ENCODE assay signal across 19 cellular contexts in genomic region chr4:3871881-3872833, GRCh38.
DNase-seq lines count a peak whose midpoint lies in the region; ATAC-seq, FAIRE-seq and TF ChIP-seq lines count a peak whose summit lies in the region.
"Had no signal": no experiment of that assay in that cellular context is flagged by ENCODE, and none has a peak within 500 bp of the region (broad histone marks: within the 10 kb centered on the region; RNA-seq: fewer than 3 reads in every experiment).

No MANE protein-coding gene starts in this region.

- peaks cover 38% of the 10 kb centered on the region for H3K27me3 Mint-ChIP-seq in CD8-positive, alpha-beta T cell (ENCODE audit: low read depth)
- H3K27me3 Mint-ChIP-seq in neural progenitor cell (ENCODE audit: insufficient read depth, low read depth), result peaks cover 53% of the 10 kb centered on the region
- H3K27me3 Mint-ChIP-seq in naive thymus-derived CD4-positive, alpha-beta T cell, result peaks cover 36 to 52% (median 41%) of the 10 kb centered on the region in 5 donors

- DNase-seq in CD8-positive, alpha-beta T cell, result no peak
- DNase-seq in Jurkat, Clone E6-1 (ENCODE audit: low read depth, low spot score), result no peak
- DNase-seq in endothelial cell of umbilical vein (ENCODE audit: low read depth, low spot score), result no peak
- no peak for DNase-seq in neural progenitor cell (ENCODE audit: low spot score)
- no peak for DNase-seq in naive thymus-derived CD4-positive, alpha-beta T cell
- no peak for DNase-seq in putamen (ENCODE audit: low spot score)
- DNase-seq: activated CD8-positive, alpha-beta memory T cell treated with anti-CD3 and anti-CD28 coated beads for 24 hours; DMS79; effector memory CD4-positive, alpha-beta T cell; KBM-7; NCI-H1436 treated with DMSO at 0.1 percent for 48 hours; NCI-H510A; PC-3 had no signal

- no peaks in the 10 kb centered on the region for H3F3A ChIP-seq in neural progenitor cell (ENCODE audit: low read depth)

- H3K4me3 ChIP-seq in CD8-positive, alpha-beta T cell (ENCODE audit: low read depth, low read length), result no peak overlapping the region
- H3K4me3 ChIP-seq in Jurkat, Clone E6-1 (ENCODE audit: low read length), result peak overlapping the region; percentile 49
- H3K4me3 ChIP-seq in endothelial cell of umbilical vein (replicated peaks in 1 of 3; ENCODE audit: insufficient read depth in 1 of 3, low read depth in 1 of 3, low read length in 3 of 3) (no peak overlapping the region), neural progenitor cell (peak overlapping the region; percentile 52)
- H3K4me3 ChIP-seq in naive thymus-derived CD4-positive, alpha-beta T cell (ENCODE audit: low read length), result no peak overlapping the region
- H3K4me3 ChIP-seq: skin epidermis had no signal

- no peaks in the 10 kb centered on the region for H3K9me3 ChIP-seq in CD8-positive, alpha-beta T cell (ENCODE audit: low read length)
- H3K9me3 ChIP-seq in endothelial cell of umbilical vein (replicated peaks; ENCODE audit: control insufficient read depth, insufficient read depth, low read length) (no peaks in the 10 kb centered on the region), neural progenitor cell (ENCODE audit: low read depth) (no peaks in the 10 kb centered on the region)
- H3K9me3 ChIP-seq in naive thymus-derived CD4-positive, alpha-beta T cell (ENCODE audit: control insufficient read depth in 2 of 3, low read length in 3 of 3), result no peaks in the 10 kb centered on the region

- no peaks in the 10 kb centered on the region for H3K36me3 Mint-ChIP-seq in CD8-positive, alpha-beta T cell
- no peaks in the 10 kb centered on the region for H3K36me3 Mint-ChIP-seq in neural progenitor cell
- peaks cover 0 to 5% (median under 1%) of the 10 kb centered on the region in 5 donors for H3K36me3 Mint-ChIP-seq in naive thymus-derived CD4-positive, alpha-beta T cell

- peaks cover 2% of the 10 kb centered on the region for H3K9me3 Mint-ChIP-seq in CD8-positive, alpha-beta T cell
- peaks cover 12% of the 10 kb centered on the region for H3K9me3 Mint-ChIP-seq in neural progenitor cell
- peaks cover 0 to 4% (median 0%) of the 10 kb centered on the region in 11 donors for H3K9me3 Mint-ChIP-seq in naive thymus-derived CD4-positive, alpha-beta T cell
- H3K9me3 Mint-ChIP-seq: memory B cell; stimulated activated naive CD8-positive, alpha-beta T cell treated with anti-CD3 and anti-CD28 coated beads, Interleukin-15, Interleukin-2, amounts not matched to agents 100 ng/mL and 50 ng/mL, for 24 hours had no signal

- H2AFZ ChIP-seq in endothelial cell of umbilical vein (ENCODE audit: low read depth, low read length) (no peak overlapping the region), neural progenitor cell (replicated peaks) (no peak overlapping the region)

- CTCF ChIA-PET in CD8-positive, alpha-beta T cell (lab: Charles Lee), result interaction anchor here (1.0 kb wide), 1 partner anchor 8 kb away, joined by 3 read pairs; no protein-coding TSS in a partner anchor
- CTCF ChIA-PET in endothelial cell of umbilical vein (lab: Charles Lee), result interaction anchor here (2.5 kb wide), 1 partner anchor 9 kb away, joined by 9 read pairs; no protein-coding TSS in a partner anchor
- CTCF ChIA-PET in naive thymus-derived CD4-positive, alpha-beta T cell (lab: Charles Lee), result no interaction called here

- peaks cover 5% of the 10 kb centered on the region for H3K4me1 Mint-ChIP-seq in CD8-positive, alpha-beta T cell (ENCODE audit: low read depth)
- peaks cover 8% of the 10 kb centered on the region for H3K4me1 Mint-ChIP-seq in neural progenitor cell
- peaks cover 0 to 10% (median 8%) of the 10 kb centered on the region in 7 donors for H3K4me1 Mint-ChIP-seq in naive thymus-derived CD4-positive, alpha-beta T cell

- POLR2A ChIA-PET in CD8-positive, alpha-beta T cell (lab: Charles Lee), result no interaction called here
- POLR2A ChIA-PET in endothelial cell of umbilical vein (lab: Charles Lee), result no interaction called here
- POLR2A ChIA-PET in naive thymus-derived CD4-positive, alpha-beta T cell (lab: Charles Lee), result no interaction called here

- intact Hi-C loops in CD8-positive, alpha-beta T cell (cut with DNase I, micrococcal nuclease), result no loop called here
- intact Hi-C loops in endothelial cell of umbilical vein (cut with micrococcal nuclease), result no loop called here
- intact Hi-C loops in naive thymus-derived CD4-positive, alpha-beta T cell (cut with micrococcal nuclease), result no loop called here

- TF ChIP-seq POLR2A in endothelial cell of umbilical vein (IDR thresholded peaks at IDR 0.05; ENCODE audit: low read depth, low read length), result no peak

- peaks cover 15% of the 10 kb centered on the region for H3K27me3 ChIP-seq in CD8-positive, alpha-beta T cell (ENCODE audit: insufficient read depth, low read length)
- H3K27me3 ChIP-seq in endothelial cell of umbilical vein (ENCODE audit: control insufficient read depth in 2 of 2, insufficient read depth in 2 of 2, low read length in 2 of 2), result peaks cover 10 to 12% of the 10 kb centered on the region in 2 experiments
- H3K27me3 ChIP-seq in neural progenitor cell, result peaks cover 83% of the 10 kb centered on the region
- peaks cover 0 to 5% of the 10 kb centered on the region in 2 donors for H3K27me3 ChIP-seq in naive thymus-derived CD4-positive, alpha-beta T cell (ENCODE audit: control insufficient read depth in 2 of 2, insufficient read depth in 2 of 2, low read length in 2 of 2)

- H3K4me3 Mint-ChIP-seq in CD8-positive, alpha-beta T cell, result peak overlapping the region; percentile 15
- H3K4me3 Mint-ChIP-seq in neural progenitor cell, result no peak overlapping the region
- peak overlapping the region in 2 of 10 donors; percentile 11 to 80 for H3K4me3 Mint-ChIP-seq in naive thymus-derived CD4-positive, alpha-beta T cell
- H3K4me3 Mint-ChIP-seq: stimulated activated naive CD8-positive, alpha-beta T cell treated with anti-CD3 and anti-CD28 coated beads, Interleukin-15, Interleukin-2, amounts not matched to agents 100 ng/mL and 50 ng/mL, for 24 hours had no signal

- dilution Hi-C loops in endothelial cell of umbilical vein (cut with MboI; ENCODE audit: extremely low pct_ligation_motif_present, low sequenced_read_pairs), result no loop called here

- H3K4me1 ChIP-seq in CD8-positive, alpha-beta T cell (ENCODE audit: insufficient read depth, low read length), result peaks cover 3% of the 10 kb centered on the region
- no peaks in the 10 kb centered on the region for H3K4me1 ChIP-seq in endothelial cell of umbilical vein (ENCODE audit: control insufficient read depth, extremely low read depth, insufficient read depth, low read length)
- peaks cover 13% of the 10 kb centered on the region for H3K4me1 ChIP-seq in neural progenitor cell
- H3K4me1 ChIP-seq in naive thymus-derived CD4-positive, alpha-beta T cell (ENCODE audit: control insufficient read depth in 2 of 2, insufficient read depth in 2 of 2, low read length in 2 of 2), result no peaks in the 10 kb centered on the region

- H3K9ac ChIP-seq in endothelial cell of umbilical vein (replicated peaks; ENCODE audit: extremely low read depth, insufficient read depth, low read length) (no peak overlapping the region), neural progenitor cell (no peak overlapping the region)

- H3K27ac Mint-ChIP-seq in CD8-positive, alpha-beta T cell, result no peak overlapping the region
- H3K27ac Mint-ChIP-seq in neural progenitor cell, result no peak overlapping the region
- no peak overlapping the region for H3K27ac Mint-ChIP-seq in naive thymus-derived CD4-positive, alpha-beta T cell
- H3K27ac Mint-ChIP-seq: memory B cell; stimulated activated naive CD8-positive, alpha-beta T cell treated with anti-CD3 and anti-CD28 coated beads, Interleukin-15, Interleukin-2, amounts not matched to agents 100 ng/mL and 50 ng/mL, for 24 hours had no signal

- no peak overlapping the region for H3K27ac ChIP-seq in CD8-positive, alpha-beta T cell (ENCODE audit: low read depth, low read length)
- no peak overlapping the region for H3K27ac ChIP-seq in endothelial cell of umbilical vein (ENCODE audit: insufficient read depth, low read depth, low read length)
- no peak overlapping the region for H3K27ac ChIP-seq in neural progenitor cell
- H3K27ac ChIP-seq in naive thymus-derived CD4-positive, alpha-beta T cell (ENCODE audit: low read depth, low read length), result no peak overlapping the region
- H3K27ac ChIP-seq: skin epidermis had no signal

- no peaks in the 10 kb centered on the region for H3K79me2 ChIP-seq in endothelial cell of umbilical vein (ENCODE audit: control insufficient read depth, insufficient read depth, low read length)
- no peaks in the 10 kb centered on the region for H3K79me2 ChIP-seq in neural progenitor cell (ENCODE audit: low read depth)

- no peak for TF ChIP-seq CTCF in CD8-positive, alpha-beta T cell (IDR thresholded peaks at IDR 0.05)
- TF ChIP-seq CTCF in endothelial cell of umbilical vein (IDR thresholded peaks at IDR 0.05; ENCODE audit: extremely low read depth in 1 of 2, insufficient read depth in 1 of 2, low read depth in 1 of 2, low read length in 2 of 2) (no peak), neural progenitor cell (IDR thresholded peaks at IDR 0.05) (no peak)

- ATAC-seq in CD8-positive, alpha-beta T cell, result no peak
- no peak for ATAC-seq in naive thymus-derived CD4-positive, alpha-beta T cell
- ATAC-seq in GM18519 (IDR thresholded peaks at IDR 0.05; ENCODE audit: low FRiP score, unreplicated experiment), result no peak
- no peak for ATAC-seq in GM21528 (IDR thresholded peaks at IDR 0.05; ENCODE audit: low FRiP score, unreplicated experiment)
- ATAC-seq: PC-3 had no signal

- no peaks in the 10 kb centered on the region for H3K36me3 ChIP-seq in CD8-positive, alpha-beta T cell (ENCODE audit: insufficient read depth, low read length)
- H3K36me3 ChIP-seq in endothelial cell of umbilical vein (ENCODE audit: control insufficient read depth in 2 of 2, extremely low read depth in 1 of 2, insufficient read depth in 2 of 2, low read length in 2 of 2) (no peaks in the 10 kb centered on the region), neural progenitor cell (no peaks in the 10 kb centered on the region)
- no peaks in the 10 kb centered on the region for H3K36me3 ChIP-seq in naive thymus-derived CD4-positive, alpha-beta T cell (ENCODE audit: control insufficient read depth in 2 of 3, insufficient read depth in 3 of 3, low read length in 3 of 3)

- H3K4me2 ChIP-seq in endothelial cell of umbilical vein (ENCODE audit: insufficient read depth, low read length), result no peak overlapping the region
- H3K4me2 ChIP-seq in neural progenitor cell, result peak overlapping the region; percentile 80

- no peaks in the 10 kb centered on the region for H3K9me1 ChIP-seq in endothelial cell of umbilical vein (replicated peaks; ENCODE audit: control insufficient read depth, extremely low read depth, insufficient read depth, low read length)

- no TSS peak for BruUV-seq in endothelial cell of umbilical vein (replicated peaks; lab: Mats Ljungman, UMichigan)

- H4K20me1 ChIP-seq in endothelial cell of umbilical vein (replicated peaks; ENCODE audit: control insufficient read depth, extremely low read depth, insufficient read depth, low read length), result no peaks in the 10 kb centered on the region
- peaks cover 6% of the 10 kb centered on the region for H4K20me1 ChIP-seq in neural progenitor cell (ENCODE audit: low read depth)

- no peak for FAIRE-seq in endothelial cell of umbilical vein (lab: Jason Lieb, UNC)
- FAIRE-seq: H54 had no signal

TF ChIP-seq in endothelial cell of umbilical vein, 7 proteins besides CTCF, POLR2A, EP300 and RAD21 (continues in another document):
- no peak for TF ChIP-seq GATA2 (IDR thresholded peaks at IDR 0.05; ENCODE audit: insufficient read depth, insufficient read length, low read depth, low read length)

Comparison
In these comparisons a context has a peak if more than half of its experiments do, and no peak if none do; other contexts are left out.
1. H3K4me3 ChIP-seq: peak in Jurkat, Clone E6-1 (single experiment) and neural progenitor cell (single experiment); none in CD8-positive, alpha-beta T cell (single experiment), endothelial cell of umbilical vein (0 of 3) and naive thymus-derived CD4-positive, alpha-beta T cell (single experiment).